1 cellular context compared by ENCODE assay signal in genomic region chr4:6749340-6750171, GRCh38.
TF ChIP-seq lines count a peak whose summit lies in the region.

No MANE protein-coding gene starts in this region.

TF ChIP-seq in HepG2, 621 proteins besides CTCF, POLR2A, EP300 and RAD21 (continued from another document and continues in another):
- TF ChIP-seq USF2 (IDR thresholded peaks at IDR 0.05; ENCODE audit: low read depth, low read length): no peak
- no peak for TF ChIP-seq USF2 (CRISPR knock-in tag; IDR thresholded peaks at IDR 0.05; ENCODE audit: borderline replicate concordance)
- TF ChIP-seq ZNF124 (CRISPR knock-in tag; IDR thresholded peaks at IDR 0.05): 0 out of 2 replicates have a peak, but pooled peaks have one; percentile 22
- 0 out of 2 replicates have a peak, but pooled peaks have one; percentile 43 for TF ChIP-seq RELA (CRISPR knock-in tag; IDR thresholded peaks at IDR 0.05)
- peak; percentile 95 for TF ChIP-seq ZNF792 (CRISPR knock-in tag; IDR thresholded peaks at IDR 0.05)
- TF ChIP-seq ZNF780A (CRISPR knock-in tag; IDR thresholded peaks at IDR 0.05): no peak; the same call in 1 of the 2 replicates
- no peak for TF ChIP-seq ZNF790 (CRISPR knock-in tag; IDR thresholded peaks at IDR 0.05; ENCODE audit: borderline replicate concordance)
- no peak for TF ChIP-seq TOE1 (CRISPR knock-in tag; IDR thresholded peaks at IDR 0.05)
- TF ChIP-seq RXRA (CRISPR knock-in tag; IDR thresholded peaks at IDR 0.05): peak; percentile 87
- peak in 1 of 2 experiments; percentile 43; a peak in 3 of 4 replicates for TF ChIP-seq MAFK (conservative IDR thresholded peaks at IDR 0.05 in 1 of 2, IDR thresholded peaks at IDR 0.05 in 1 of 2; ENCODE audit: low read length in 2 of 2)
- no peak for TF ChIP-seq NFE2 (CRISPR knock-in tag; IDR thresholded peaks at IDR 0.05)
- TF ChIP-seq CENPBD1 (CRISPR knock-in tag; IDR thresholded peaks at IDR 0.05; ENCODE audit: borderline replicate concordance, low read depth): no peak
- no peak for TF ChIP-seq SCMH1 (CRISPR knock-in tag; IDR thresholded peaks at IDR 0.05; ENCODE audit: borderline replicate concordance)
- no peak for TF ChIP-seq ARID3A (IDR thresholded peaks at IDR 0.05; ENCODE audit: low read depth, low read length)
- TF ChIP-seq ZFP82 (CRISPR knock-in tag; IDR thresholded peaks at IDR 0.05; ENCODE audit: borderline replicate concordance): no peak
- TF ChIP-seq ZNF225 (CRISPR knock-in tag; IDR thresholded peaks at IDR 0.05): no peak
- TF ChIP-seq FOXP1 (IDR thresholded peaks at IDR 0.05): no peak
- peak; percentile 61 for TF ChIP-seq FOXP1 (CRISPR knock-in tag; IDR thresholded peaks at IDR 0.05)
- TF ChIP-seq ZNF562 (CRISPR knock-in tag; IDR thresholded peaks at IDR 0.05; ENCODE audit: borderline replicate concordance): no peak
- TF ChIP-seq CCAR2 (optimal IDR thresholded peaks at IDR 0.05; ENCODE audit: low read depth, low read length): no peak
- TF ChIP-seq ARID5B (CRISPR knock-in tag; IDR thresholded peaks at IDR 0.05): peak; percentile 82
- TF ChIP-seq, protein P1, sequence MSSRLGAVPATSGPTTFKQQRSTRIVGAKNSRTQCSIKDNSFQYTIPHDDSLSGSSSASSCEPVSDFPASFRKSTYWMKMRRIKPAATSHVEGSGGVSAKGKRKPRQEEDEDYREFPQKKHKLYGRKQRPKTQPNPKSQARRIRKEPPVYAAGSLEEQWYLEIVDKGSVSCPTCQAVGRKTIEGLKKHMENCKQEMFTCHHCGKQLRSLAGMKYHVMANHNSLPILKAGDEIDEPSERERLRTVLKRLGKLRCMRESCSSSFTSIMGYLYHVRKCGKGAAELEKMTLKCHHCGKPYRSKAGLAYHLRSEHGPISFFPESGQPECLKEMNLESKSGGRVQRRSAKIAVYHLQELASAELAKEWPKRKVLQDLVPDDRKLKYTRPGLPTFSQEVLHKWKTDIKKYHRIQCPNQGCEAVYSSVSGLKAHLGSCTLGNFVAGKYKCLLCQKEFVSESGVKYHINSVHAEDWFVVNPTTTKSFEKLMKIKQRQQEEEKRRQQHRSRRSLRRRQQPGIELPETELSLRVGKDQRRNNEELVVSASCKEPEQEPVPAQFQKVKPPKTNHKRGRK (CRISPR knock-in tag; IDR thresholded peaks at IDR 0.05): no peak
- 0 out of 2 replicates have a peak, but pooled peaks have one; percentile 28 for TF ChIP-seq ZFP1 (CRISPR knock-in tag; IDR thresholded peaks at IDR 0.05)
- TF ChIP-seq, protein P2, sequence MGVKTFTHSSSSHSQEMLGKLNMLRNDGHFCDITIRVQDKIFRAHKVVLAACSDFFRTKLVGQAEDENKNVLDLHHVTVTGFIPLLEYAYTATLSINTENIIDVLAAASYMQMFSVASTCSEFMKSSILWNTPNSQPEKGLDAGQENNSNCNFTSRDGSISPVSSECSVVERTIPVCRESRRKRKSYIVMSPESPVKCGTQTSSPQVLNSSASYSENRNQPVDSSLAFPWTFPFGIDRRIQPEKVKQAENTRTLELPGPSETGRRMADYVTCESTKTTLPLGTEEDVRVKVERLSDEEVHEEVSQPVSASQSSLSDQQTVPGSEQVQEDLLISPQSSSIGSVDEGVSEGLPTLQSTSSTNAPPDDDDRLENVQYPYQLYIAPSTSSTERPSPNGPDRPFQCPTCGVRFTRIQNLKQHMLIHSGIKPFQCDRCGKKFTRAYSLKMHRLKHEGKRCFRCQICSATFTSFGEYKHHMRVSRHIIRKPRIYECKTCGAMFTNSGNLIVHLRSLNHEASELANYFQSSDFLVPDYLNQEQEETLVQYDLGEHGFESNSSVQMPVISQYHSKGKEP (CRISPR knock-in tag; IDR thresholded peaks at IDR 0.05): no peak
- TF ChIP-seq ZNF75D (CRISPR knock-in tag; IDR thresholded peaks at IDR 0.05; ENCODE audit: borderline replicate concordance): no peak
- TF ChIP-seq JARID2 (CRISPR knock-in tag; IDR thresholded peaks at IDR 0.05; ENCODE audit: insufficient replicate concordance): no peak
- TF ChIP-seq POLR2AphosphoS2 (IDR thresholded peaks at IDR 0.05; ENCODE audit: low read depth, low read length): no peak
- no peak for TF ChIP-seq ZNF546 (CRISPR knock-in tag; conservative IDR thresholded peaks at IDR 0.05)
- TF ChIP-seq ZNF589 (CRISPR knock-in tag; conservative IDR thresholded peaks at IDR 0.05): no peak
- TF ChIP-seq ZNF724P (CRISPR knock-in tag; IDR thresholded peaks at IDR 0.05; ENCODE audit: borderline replicate concordance): peak; percentile 33; the same call in 1 of the 2 replicates
- no peak for TF ChIP-seq ZC3H13 (CRISPR knock-in tag; IDR thresholded peaks at IDR 0.05)
- TF ChIP-seq SKI (IDR thresholded peaks at IDR 0.05; ENCODE audit: partially characterized antibody): peak; percentile 85
- no peak for TF ChIP-seq GPBP1L1 (CRISPR knock-in tag; IDR thresholded peaks at IDR 0.05)
- TF ChIP-seq ZNF12 (CRISPR knock-in tag; IDR thresholded peaks at IDR 0.05): no peak; the same call in 1 of the 2 replicates
- no peak for TF ChIP-seq ZBTB26 (CRISPR knock-in tag; IDR thresholded peaks at IDR 0.05; ENCODE audit: borderline replicate concordance)
- TF ChIP-seq KAT8 (CRISPR knock-in tag; IDR thresholded peaks at IDR 0.05): peak; percentile 86
- no peak for TF ChIP-seq PCBP2 (optimal IDR thresholded peaks at IDR 0.05; ENCODE audit: low read depth, low read length, poor library complexity, severe bottlenecking)
- peak; percentile 49; the same call in 1 of the 2 replicates for TF ChIP-seq ZBTB3 (CRISPR knock-in tag; IDR thresholded peaks at IDR 0.05; ENCODE audit: borderline replicate concordance, low read depth)
- TF ChIP-seq MED13 (CRISPR knock-in tag; IDR thresholded peaks at IDR 0.05): no peak; the same call in 1 of the 2 replicates
- no peak for TF ChIP-seq ZNF841 (CRISPR knock-in tag; IDR thresholded peaks at IDR 0.05; ENCODE audit: borderline replicate concordance)
- no peak for TF ChIP-seq ZNF646 (CRISPR knock-in tag; IDR thresholded peaks at IDR 0.05)
- peak; percentile 87 for TF ChIP-seq ETV5 (CRISPR knock-in tag; IDR thresholded peaks at IDR 0.05; ENCODE audit: borderline replicate concordance)
- TF ChIP-seq SIN3B (IDR thresholded peaks at IDR 0.05; ENCODE audit: low read length): no peak
